In genomic region chr7:23196306-23196705, GRCh38 we compare ENCODE assay signal across 14 cellular contexts. TPM values are rescaled to one million over a fixed set of nuclear protein-coding genes. Genes with fewer than 3 reads are reported as not detected.
DNase-seq lines count a peak whose midpoint lies in the region; ATAC-seq and TF ChIP-seq lines count a peak whose summit lies in the region.
"Had no signal": no experiment of that assay in that cellular context is flagged by ENCODE, and none has a peak within 500 bp of the region (broad histone marks: within the 10 kb centered on the region; RNA-seq: fewer than 3 reads in every experiment).

No MANE protein-coding gene starts in this region.

- H3K36me3 ChIP-seq in heart right ventricle (peaks cover 0 to 94% (median 22%) of the 10 kb centered on the region in 9 donors), rectal smooth muscle tissue (ENCODE audit: control insufficient read depth, insufficient read depth, low read length) (peaks cover 13% of the 10 kb centered on the region)

- no peaks in the 10 kb centered on the region for H3K27me3 Mint-ChIP-seq in activated naive CD4-positive, alpha-beta T cell treated with anti-CD3 and anti-CD28 coated beads, Interleukin-2, amount 50 U/mL, for 24 hours

- peak overlapping the region; percentile 60 for H3K27ac Mint-ChIP-seq in activated naive CD4-positive, alpha-beta T cell treated with anti-CD3 and anti-CD28 coated beads, Interleukin-2, amount 50 U/mL, for 24 hours

- intact Hi-C loops in heart right ventricle (cut with DNase I): loop anchor here in 3 of 10 donors (5.0 to 10.0 kb wide), 2 partner anchors 48 to 51 kb away; partner anchors contain the start of gene GPNMB (in 3 of the 3)

- no peak for TF ChIP-seq CTCF in heart right ventricle (IDR thresholded peaks at IDR 0.05)

- H3K4me3 ChIP-seq in heart right ventricle (no peak overlapping the region), rectal smooth muscle tissue (ENCODE audit: low read length) (no peak overlapping the region)

- ATAC-seq in heart right ventricle: peak in 6 of 8 donors; percentile 70 to 93 (median 86)
- ATAC-seq in HG03025 (IDR thresholded peaks at IDR 0.05; ENCODE audit: low FRiP score, unreplicated experiment): no peak

- no peak overlapping the region for H3K9ac ChIP-seq in rectal smooth muscle tissue (ENCODE audit: low read length)

- H3K9me3 ChIP-seq in heart right ventricle: no peaks in the 10 kb centered on the region

- H3K27ac ChIP-seq in heart right ventricle (peak overlapping the region in 7 of 10 donors; percentile 2 to 70 (median 62)), rectal smooth muscle tissue (ENCODE audit: low read depth, low read length) (peak overlapping the region; percentile 30)

- 57 to 60% methylated on average over 5 of the region's 5 CpGs for WGBS in heart right ventricle, 2 donors

- no peaks in the 10 kb centered on the region for H3K9me3 Mint-ChIP-seq in activated naive CD4-positive, alpha-beta T cell treated with anti-CD3 and anti-CD28 coated beads, Interleukin-2, amount 50 U/mL, for 24 hours

- no peak overlapping the region for H3K4me3 Mint-ChIP-seq in activated naive CD4-positive, alpha-beta T cell treated with anti-CD3 and anti-CD28 coated beads, Interleukin-2, amount 50 U/mL, for 24 hours

- H3K27me3 ChIP-seq in heart right ventricle: no peaks in the 10 kb centered on the region
- no peaks in the 10 kb centered on the region for H3K27me3 ChIP-seq in rectal smooth muscle tissue (ENCODE audit: control insufficient read depth, insufficient read depth, low read length)

- H3K4me1 Mint-ChIP-seq in activated naive CD4-positive, alpha-beta T cell treated with anti-CD3 and anti-CD28 coated beads, Interleukin-2, amount 50 U/mL, for 24 hours: no peaks in the 10 kb centered on the region

- peaks cover 0 to 22% (median 0%) of the 10 kb centered on the region in 9 donors for H3K4me1 ChIP-seq in heart right ventricle
- no peaks in the 10 kb centered on the region for H3K4me1 ChIP-seq in rectal smooth muscle tissue (ENCODE audit: control insufficient read depth, insufficient read depth, low read length)

- H3K36me3 Mint-ChIP-seq in activated naive CD4-positive, alpha-beta T cell treated with anti-CD3 and anti-CD28 coated beads, Interleukin-2, amount 50 U/mL, for 24 hours: peaks cover 23% of the 10 kb centered on the region

- no peak for DNase-seq in activated naive CD4-positive, alpha-beta T cell treated with Interleukin-2 at 50 U/mL for 16 hours
- DNase-seq in amniotic epithelial cell (ENCODE audit: low read depth) (peak; percentile 20), heart right ventricle (no peak), GDM1 (lab: John Stamatoyannopoulos, UW) (no peak)
- DNase-seq in stimulated activated CD4-positive, alpha-beta T cell treated with anti-CD3 and anti-CD28 coated beads, Interleukin-2, amount 100 ng/mL, for 48 hours: no peak
- DNase-seq: C1 segment of cervical spinal cord, DND-41, NCI-H1417 treated with DMSO at 0.1 percent for 48 hours, NCI-H1930, NCI-H69, OCI-M1 had no signal

RNA-seq across cellular contexts. Expression of gene NUP42, which starts 14.5 kb away (rescaled TPM):
- total RNA-seq in heart right ventricle: 10 to 100 TPM; 14.7 to 25.1 (median 19.7) TPM
- 10 to 100 TPM; 21.8 to 26.1 TPM for polyA plus RNA-seq in heart right ventricle

RNA-seq across cellular contexts. Expression of gene GPNMB, which starts 50.3 kb away (rescaled TPM):
- 100 to 1,000 TPM; 157 to 612 (median 228) TPM for total RNA-seq in heart right ventricle
- 100 to 1,000 TPM in 1 of 2 donors, 10 to 100 TPM in 1; 49.6 to 200 TPM for polyA plus RNA-seq in heart right ventricle
